In the genomic region with DNA sequence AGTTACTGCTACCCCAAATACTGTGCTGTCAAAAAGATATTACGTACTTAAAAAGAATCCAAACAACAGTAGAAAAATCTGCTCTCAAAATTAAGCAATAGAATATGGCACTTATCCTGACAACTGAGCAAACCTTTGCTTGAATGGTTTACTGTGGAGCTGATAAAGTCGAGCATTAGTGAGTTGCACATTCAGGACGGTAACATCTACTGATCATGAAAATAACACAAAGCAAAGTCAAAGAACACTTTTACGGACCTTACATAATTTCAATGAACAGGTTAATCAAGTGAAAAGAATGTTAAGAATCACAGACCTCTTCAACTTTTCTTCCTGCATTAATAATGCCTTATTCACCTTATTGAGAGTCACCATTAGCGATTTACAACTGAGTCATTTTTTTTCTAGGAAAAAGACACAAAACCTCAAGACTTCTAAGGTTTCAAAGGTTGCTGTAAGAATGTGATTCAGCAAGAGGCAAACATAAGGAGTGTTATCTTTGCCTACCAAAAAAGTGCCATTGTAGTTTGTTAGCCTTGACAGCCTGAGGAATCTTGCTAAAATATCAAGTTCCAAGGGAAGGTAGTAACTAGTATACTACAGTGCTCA, we compare ENCODE assay signal across 15 cellular contexts.
"Had no signal": no experiment of that assay in that cellular context is flagged by ENCODE, and none has a peak within 500 bp of the region (broad histone marks: within the 10 kb centered on the region; RNA-seq: fewer than 3 reads in every experiment).

No MANE protein-coding gene starts in this region.

- H3K4me1 Mint-ChIP-seq: activated CD4-positive, alpha-beta T cell treated with anti-CD3 and anti-CD28 coated beads, Interleukin-2, amount 10 ng/mL, durations not matched to agents 7 days and 5 days; nephron progenitor cell; stimulated activated naive CD8-positive, alpha-beta T cell treated with anti-CD3 and anti-CD28 coated beads, Interleukin-15, amount 100 ng/mL, for 72 hours had no signal

- FAIRE-seq: TTC549 had no signal

- H3K9me3 ChIP-seq: prostate gland had no signal

- H3K36me3 ChIP-seq: prostate gland had no signal

- H3K4me3 Mint-ChIP-seq: activated CD4-positive, alpha-beta T cell treated with anti-CD3 and anti-CD28 coated beads, Interleukin-2, amount 10 ng/mL, durations not matched to agents 7 days and 5 days; activated naive CD8-positive, alpha-beta T cell; mesothelial cell of epicardium; nephron progenitor cell; stimulated activated naive CD8-positive, alpha-beta T cell treated with anti-CD3 and anti-CD28 coated beads, Interleukin-15, amount 100 ng/mL, for 72 hours; type B pancreatic cell had no signal

- H3K36me3 Mint-ChIP-seq: activated naive CD8-positive, alpha-beta T cell; mesothelial cell of epicardium; type B pancreatic cell had no signal

- ATAC-seq: sciatic nerve; stimulated activated naive CD8-positive, alpha-beta T cell treated with anti-CD3 and anti-CD28 coated beads, Interleukin-15, amount 100 ng/mL, for 72 hours had no signal

- H3K4me3 ChIP-seq: prostate gland had no signal

- H3K27ac Mint-ChIP-seq: activated CD4-positive, alpha-beta T cell treated with anti-CD3 and anti-CD28 coated beads, Interleukin-2, amount 10 ng/mL, durations not matched to agents 7 days and 5 days; activated naive CD8-positive, alpha-beta T cell; mesothelial cell of epicardium; nephron progenitor cell; stimulated activated naive CD8-positive, alpha-beta T cell treated with anti-CD3 and anti-CD28 coated beads, Interleukin-15, amount 100 ng/mL, for 72 hours; type B pancreatic cell had no signal

- H3K27me3 Mint-ChIP-seq: activated CD4-positive, alpha-beta T cell treated with anti-CD3 and anti-CD28 coated beads, Interleukin-2, amount 10 ng/mL, durations not matched to agents 7 days and 5 days; activated naive CD8-positive, alpha-beta T cell; stimulated activated naive CD8-positive, alpha-beta T cell treated with anti-CD3 and anti-CD28 coated beads, Interleukin-15, amount 100 ng/mL, for 72 hours; type B pancreatic cell had no signal

- H3K9me3 Mint-ChIP-seq: mesothelial cell of epicardium, nephron progenitor cell, type B pancreatic cell had no signal

- H3K4me1 ChIP-seq: prostate gland had no signal

- H3K27ac ChIP-seq: prostate gland had no signal

- DNase-seq: activated CD4-positive, alpha-beta T cell treated with anti-CD3 and anti-CD28 coated beads, Interleukin-2, amount 10 ng/mL, durations not matched to agents 7 days and 5 days; activated CD8-positive, alpha-beta memory T cell treated with anti-CD3 and anti-CD28 coated beads for 24 hours; activated gamma-delta T cell treated with Interleukin-2 at 50 U/mL for 16 hours; amygdala; dermis blood vessel endothelial cell; islet precursor cell; nephron progenitor cell; stimulated activated naive CD8-positive, alpha-beta T cell treated with anti-CD3 and anti-CD28 coated beads, Interleukin-15, amount 100 ng/mL, for 72 hours; T-helper 2 cell had no signal
